Comparison of ENCODE assay signal across 8 cellular contexts in the genomic region with DNA sequence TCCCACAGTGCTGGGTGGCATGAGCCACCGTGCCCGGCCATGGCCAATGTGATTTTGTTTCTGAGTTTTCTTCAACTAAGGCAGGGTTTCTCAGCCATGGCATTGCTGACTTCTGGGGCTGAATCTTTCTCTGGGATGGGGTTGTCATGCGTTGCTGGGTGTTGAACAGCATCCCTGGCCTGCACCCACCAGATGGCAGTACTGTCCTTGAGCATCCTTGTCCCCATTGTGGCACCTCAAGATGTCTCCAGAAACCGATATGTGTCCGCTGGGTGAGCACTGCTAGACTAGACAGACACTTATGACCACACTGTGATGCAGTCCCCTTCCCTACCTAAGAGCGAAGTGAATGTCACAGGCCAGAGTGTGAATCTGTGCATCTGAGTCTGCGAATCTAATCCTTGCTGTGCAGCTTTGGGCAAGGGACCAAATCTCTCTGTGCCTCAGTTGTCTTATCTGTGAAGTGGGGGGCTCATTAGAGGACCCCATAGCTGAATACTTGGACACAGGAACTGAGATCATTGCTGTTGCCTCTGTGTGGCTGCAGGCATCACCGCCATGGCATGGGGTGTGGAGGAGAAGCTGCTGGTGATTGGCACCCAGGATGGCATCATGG. TPM values are rescaled to one million over a fixed set of nuclear protein-coding genes. Genes with fewer than 3 reads are reported as not detected.
DNase-seq lines count a peak whose midpoint lies in the region; ATAC-seq and TF ChIP-seq lines count a peak whose summit lies in the region.

No MANE protein-coding gene starts in this region.

- CTCF ChIA-PET in HCT116 (lab: Charles Lee), result interaction anchor here (0.8 to 1.7 kb wide), 4 partner anchors 15 to 273 kb away, joined by 3 to 10 read pairs (median 4); no protein-coding TSS in a partner anchor

- peak overlapping the region; percentile 54 for H2AFZ ChIP-seq in HCT116 (ENCODE audit: low read depth, low read length, poor library complexity, severe bottlenecking)

- H3K79me2 ChIP-seq in HCT116 (ENCODE audit: insufficient read depth, low read length), result no peaks in the 10 kb centered on the region

- BruUV-seq in HCT116 (replicated peaks; lab: Mats Ljungman, UMichigan), result no TSS peak

- intact Hi-C loops in HCT116 (cut with micrococcal nuclease) (loop anchor here (1.0 to 5.0 kb wide), 3 partner anchors 120 to 503 kb away; a partner anchor contains a TSS), left ventricle myocardium superior (cut with micrococcal nuclease) (no loop called here)

- peak; percentile 98 for ATAC-seq in HCT116
- peak; percentile 40 for ATAC-seq in left ventricle myocardium superior
- ATAC-seq in HG02798 (IDR thresholded peaks at IDR 0.05; ENCODE audit: poor library complexity, unreplicated experiment), result no peak

- peak; percentile 96 for TF ChIP-seq RAD21 in HCT116 (IDR thresholded peaks at IDR 0.05; ENCODE audit: low read depth)

- no peak overlapping the region for H3K4me3 ChIP-seq in HCT116 (replicated peaks in 1 of 2; ENCODE audit: low read depth in 1 of 2, low read length in 2 of 2)

- no peaks in the 10 kb centered on the region for H3K4me1 ChIP-seq in HCT116 (ENCODE audit: control insufficient read depth in 1 of 2, insufficient read depth in 2 of 2, low read length in 2 of 2)

- DNase-seq in COLO829 (ENCODE audit: low spot score), result peak; percentile 63
- DNase-seq in HCT116 (ENCODE audit: low read depth, low spot score), result peak; percentile 67
- DNase-seq in RKO (ENCODE audit: low spot score), result peak; percentile 73
- DNase-seq in activated naive CD4-positive, alpha-beta T cell treated with Interleukin-2 at 50 U/mL for 16 hours, result peak; percentile 25
- peak; percentile 42 for DNase-seq in left ventricle myocardium superior
- peak; percentile 2 to 24 for DNase-seq in stimulated activated CD4-positive, alpha-beta T cell treated with anti-CD3 and anti-CD28 coated beads, Interleukin-12 subunit alpha, Interleukin-12 subunit beta, amount 100 ng/mL, for 24 hours (ENCODE audit: low read depth in 2 of 2)
- no peak for DNase-seq in NCI-H1048 (lab: John Stamatoyannopoulos, UW)

- H3K4me2 ChIP-seq in HCT116 (ENCODE audit: low read length), result no peak overlapping the region

- POLR2A ChIA-PET in HCT116 (lab: Charles Lee), result no interaction called here

- no peak overlapping the region for H3K9ac ChIP-seq in HCT116 (ENCODE audit: low read length)

- TF ChIP-seq CTCF in HCT116 (IDR thresholded peaks at IDR 0.05 in 2 of 3, conservative IDR thresholded peaks at IDR 0.05 in 1 of 3; ENCODE audit: borderline replicate concordance in 1 of 3, insufficient read depth in 1 of 3, low read depth in 2 of 3, low read length in 2 of 3), result peak; percentile 88 to 94 (median 91)

- no peak overlapping the region for H3K27ac ChIP-seq in HCT116 (ENCODE audit: low read depth, low read length)

- H3K9me2 ChIP-seq in HCT116 (ENCODE audit: insufficient read depth), result no peaks in the 10 kb centered on the region

- no peaks in the 10 kb centered on the region for H3K27me3 ChIP-seq in HCT116 (ENCODE audit: insufficient read depth, low read length)

- no peaks in the 10 kb centered on the region for H3K36me3 ChIP-seq in HCT116 (ENCODE audit: control insufficient read depth in 1 of 2, insufficient read depth in 2 of 2, low read length in 2 of 2)

- H3K9me3 ChIP-seq in HCT116 (ENCODE audit: control insufficient read depth in 1 of 2, insufficient read depth in 1 of 2, low read depth in 1 of 2, low read length in 2 of 2), result no peaks in the 10 kb centered on the region

- no peak for TF ChIP-seq POLR2A in HCT116 (IDR thresholded peaks at IDR 0.05; ENCODE audit: borderline replicate concordance, extremely low read depth, insufficient read depth, insufficient read length)

- no peaks in the 10 kb centered on the region; the same call in 1 of the 2 replicates for H4K20me1 ChIP-seq in HCT116 (ENCODE audit: insufficient read depth)

- RAD21 ChIA-PET in HCT116 (lab: Charles Lee; ENCODE audit: low non-redundant PET in 1 of 2, low total read pairs in 2 of 2, uncharacterized antibody in 2 of 2, unreplicated experiment in 2 of 2), result interaction anchor here in 1 of 2 experiments (1.2 kb wide), 1 partner anchor 274 kb away, joined by 4 read pairs; no protein-coding TSS in a partner anchor

TF ChIP-seq in HCT116, 20 proteins besides CTCF, POLR2A, EP300 and RAD21:
- no peak for TF ChIP-seq ELF1 (IDR thresholded peaks at IDR 0.05; ENCODE audit: borderline replicate concordance, low read depth)
- TF ChIP-seq, protein P1, sequence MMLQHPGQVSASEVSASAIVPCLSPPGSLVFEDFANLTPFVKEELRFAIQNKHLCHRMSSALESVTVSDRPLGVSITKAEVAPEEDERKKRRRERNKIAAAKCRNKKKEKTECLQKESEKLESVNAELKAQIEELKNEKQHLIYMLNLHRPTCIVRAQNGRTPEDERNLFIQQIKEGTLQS (IDR thresholded peaks at IDR 0.05), result no peak
- TF ChIP-seq CBX3 (IDR thresholded peaks at IDR 0.05; ENCODE audit: low read depth), result peak; percentile 22; the same call in 1 of the 2 replicates
- TF ChIP-seq, protein P2, sequence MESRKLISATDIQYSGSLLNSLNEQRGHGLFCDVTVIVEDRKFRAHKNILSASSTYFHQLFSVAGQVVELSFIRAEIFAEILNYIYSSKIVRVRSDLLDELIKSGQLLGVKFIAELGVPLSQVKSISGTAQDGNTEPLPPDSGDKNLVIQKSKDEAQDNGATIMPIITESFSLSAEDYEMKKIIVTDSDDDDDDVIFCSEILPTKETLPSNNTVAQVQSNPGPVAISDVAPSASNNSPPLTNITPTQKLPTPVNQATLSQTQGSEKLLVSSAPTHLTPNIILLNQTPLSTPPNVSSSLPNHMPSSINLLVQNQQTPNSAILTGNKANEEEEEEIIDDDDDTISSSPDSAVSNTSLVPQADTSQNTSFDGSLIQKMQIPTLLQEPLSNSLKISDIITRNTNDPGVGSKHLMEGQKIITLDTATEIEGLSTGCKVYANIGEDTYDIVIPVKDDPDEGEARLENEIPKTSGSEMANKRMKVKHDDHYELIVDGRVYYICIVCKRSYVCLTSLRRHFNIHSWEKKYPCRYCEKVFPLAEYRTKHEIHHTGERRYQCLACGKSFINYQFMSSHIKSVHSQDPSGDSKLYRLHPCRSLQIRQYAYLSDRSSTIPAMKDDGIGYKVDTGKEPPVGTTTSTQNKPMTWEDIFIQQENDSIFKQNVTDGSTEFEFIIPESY (IDR thresholded peaks at IDR 0.05; ENCODE audit: extremely low read depth, insufficient replicate concordance, low read length), result no peak
- no peak for TF ChIP-seq SIN3A (IDR thresholded peaks at IDR 0.05; ENCODE audit: low read depth)
- no peak for TF ChIP-seq SRF (IDR thresholded peaks at IDR 0.05; ENCODE audit: low read depth)
- TF ChIP-seq, protein P3, sequence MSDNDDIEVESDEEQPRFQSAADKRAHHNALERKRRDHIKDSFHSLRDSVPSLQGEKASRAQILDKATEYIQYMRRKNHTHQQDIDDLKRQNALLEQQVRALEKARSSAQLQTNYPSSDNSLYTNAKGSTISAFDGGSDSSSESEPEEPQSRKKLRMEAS (IDR thresholded peaks at IDR 0.05), result no peak
- no peak for TF ChIP-seq EZH2 (IDR thresholded peaks at IDR 0.05)
- peak; percentile 26; the same call in 1 of the 2 replicates for TF ChIP-seq EGR1 (IDR thresholded peaks at IDR 0.05; ENCODE audit: low read depth)

RNA-seq across cellular contexts. Expression of a gene that starts 50.3 kb away (rescaled TPM):
- total RNA-seq in HCT116 (2021; ENCODE audit: unreplicated experiment), result 59.9 TPM
- 32.6 and 38.5 TPM in 2 replicates for polyA plus RNA-seq in HCT116 (2012)
- total RNA-seq in left ventricle myocardium superior, result 26.0 TPM

RNA-seq across cellular contexts. Expression of a gene that starts 59.3 kb away (rescaled TPM):
- 0.22 TPM for total RNA-seq in HCT116 (2021; ENCODE audit: unreplicated experiment)
- polyA plus RNA-seq in HCT116 (2012), result 0.34 TPM in 2 replicates
- not detected for total RNA-seq in left ventricle myocardium superior
